In genomic region chr4:141705048-141705746, GRCh38 we compare ENCODE assay signal across 13 cellular contexts.
DNase-seq lines count a peak whose midpoint lies in the region; ATAC-seq, FAIRE-seq and TF ChIP-seq lines count a peak whose summit lies in the region.
"Had no signal": no experiment of that assay in that cellular context is flagged by ENCODE, and none has a peak within 500 bp of the region (broad histone marks: within the 10 kb centered on the region; RNA-seq: fewer than 3 reads in every experiment).

No MANE protein-coding gene starts in this region.

- peaks cover 2% of the 10 kb centered on the region for H3K9me3 Mint-ChIP-seq in Calu3 (ENCODE audit: low read depth, unreplicated experiment)
- H3K9me3 Mint-ChIP-seq in natural killer cell treated with Interleukin-12 subunit alpha and Interleukin-12 subunit beta and Interleukin-15 and Interleukin-18, amount 100 ng/mL, for 72 hours = no peaks in the 10 kb centered on the region

- peak; percentile 50 for FAIRE-seq in frontal cortex (lab: Jason Lieb, UNC)
- FAIRE-seq: HTR-8/SVneo had no signal

- no peaks in the 10 kb centered on the region for H3K27me3 ChIP-seq in colonic mucosa
- H3K27me3 ChIP-seq: gastroesophageal sphincter had no signal

- H3K27ac Mint-ChIP-seq in Calu3 (ENCODE audit: unreplicated experiment) = no peak overlapping the region
- H3K27ac Mint-ChIP-seq in natural killer cell treated with Interleukin-12 subunit alpha and Interleukin-12 subunit beta and Interleukin-15 and Interleukin-18, amount 100 ng/mL, for 72 hours = no peak overlapping the region
- H3K27ac Mint-ChIP-seq: activated naive CD4-positive, alpha-beta T cell treated with anti-CD3 and anti-CD28 coated beads for 36 hours had no signal

- H3K4me1 Mint-ChIP-seq in Calu3 (ENCODE audit: low read depth, unreplicated experiment) = peaks cover 9% of the 10 kb centered on the region
- H3K4me1 Mint-ChIP-seq in natural killer cell treated with Interleukin-12 subunit alpha and Interleukin-12 subunit beta and Interleukin-15 and Interleukin-18, amount 100 ng/mL, for 72 hours (ENCODE audit: low read depth in 2 of 2) = peaks cover 27 to 28% of the 10 kb centered on the region in 2 donors

- intact Hi-C loops in colonic mucosa (cut with DNase I) (no loop called here), Calu3 (cut with micrococcal nuclease; ENCODE audit: unreplicated experiment) (no loop called here)

- H3K27ac ChIP-seq in colonic mucosa = no peak overlapping the region
- H3K27ac ChIP-seq: gastroesophageal sphincter had no signal

- H3K4me3 Mint-ChIP-seq in Calu3 (ENCODE audit: low read depth, unreplicated experiment) = no peak overlapping the region
- H3K4me3 Mint-ChIP-seq in natural killer cell treated with Interleukin-12 subunit alpha and Interleukin-12 subunit beta and Interleukin-15 and Interleukin-18, amount 100 ng/mL, for 72 hours = no peak overlapping the region
- H3K4me3 Mint-ChIP-seq: activated naive CD4-positive, alpha-beta T cell treated with anti-CD3 and anti-CD28 coated beads for 36 hours had no signal

- no peak for TF ChIP-seq CTCF in colonic mucosa (IDR thresholded peaks at IDR 0.05)
- no peak for TF ChIP-seq CTCF in Calu3 (IDR thresholded peaks at IDR 0.05; ENCODE audit: unreplicated experiment)

- ATAC-seq in GM18858 (IDR thresholded peaks at IDR 0.05; ENCODE audit: unreplicated experiment) (peak; percentile 81), GM21576 (IDR thresholded peaks at IDR 0.05; ENCODE audit: unreplicated experiment) (peak; percentile 71), HG03108 (IDR thresholded peaks at IDR 0.05; ENCODE audit: unreplicated experiment) (peak; percentile 61)
- ATAC-seq in natural killer cell treated with Interleukin-12 subunit alpha and Interleukin-12 subunit beta and Interleukin-15 and Interleukin-18, amount 100 ng/mL, for 72 hours = no peak
- ATAC-seq: gastroesophageal sphincter had no signal

- no peaks in the 10 kb centered on the region for H3K4me1 ChIP-seq in colonic mucosa
- H3K4me1 ChIP-seq: gastroesophageal sphincter had no signal

- no peaks in the 10 kb centered on the region for H3K9me3 ChIP-seq in colonic mucosa

- no peak overlapping the region for H3K9ac ChIP-seq in colonic mucosa (ENCODE audit: low read depth in 2 of 2, low read length in 2 of 2)

- no peaks in the 10 kb centered on the region for H3K36me3 Mint-ChIP-seq in Calu3 (ENCODE audit: insufficient read depth, unreplicated experiment)
- peaks cover 5% of the 10 kb centered on the region for H3K36me3 Mint-ChIP-seq in natural killer cell treated with Interleukin-12 subunit alpha and Interleukin-12 subunit beta and Interleukin-15 and Interleukin-18, amount 100 ng/mL, for 72 hours

- no TSS peak for BruUV-seq in Calu3 (replicated peaks; lab: Mats Ljungman, UMichigan)

- no peaks in the 10 kb centered on the region for H3K27me3 Mint-ChIP-seq in Calu3 (ENCODE audit: unreplicated experiment)
- H3K27me3 Mint-ChIP-seq in natural killer cell treated with Interleukin-12 subunit alpha and Interleukin-12 subunit beta and Interleukin-15 and Interleukin-18, amount 100 ng/mL, for 72 hours = no peaks in the 10 kb centered on the region

- no peak overlapping the region for H3K4me3 ChIP-seq in colonic mucosa
- H3K4me3 ChIP-seq: gastroesophageal sphincter had no signal

- no peak for DNase-seq in frontal cortex (ENCODE audit: low spot score in 2 of 2)
- no peak for DNase-seq in colonic mucosa
- DNase-seq in Calu3 = no peak
- no peak for DNase-seq in stimulated activated CD4-positive, alpha-beta T cell treated with anti-CD3 and anti-CD28 coated beads, Interleukin-4, amount 100 ng/mL, for 4 hours
- no peak for DNase-seq in natural killer cell treated with Interleukin-12 subunit alpha and Interleukin-12 subunit beta and Interleukin-15 and Interleukin-18, amount 100 ng/mL, for 72 hours (ENCODE audit: low spot score)
- DNase-seq: activated naive CD4-positive, alpha-beta T cell treated with anti-CD3 and anti-CD28 coated beads for 36 hours; dermis blood vessel endothelial cell; NCI-H2081 treated with DMSO at 0.1 percent for 48 hours had no signal

- H3K36me3 ChIP-seq in colonic mucosa = no peaks in the 10 kb centered on the region
- H3K36me3 ChIP-seq: gastroesophageal sphincter had no signal

- CTCF ChIA-PET in Calu3 (lab: Charles Lee) = no interaction called here

Comparison
In these comparisons a context has a peak if more than half of its experiments do, and no peak if none do; other contexts are left out.
1. ATAC-seq: peak in GM18858 (single experiment), GM21576 (single experiment) and HG03108 (single experiment); none in natural killer cell treated with Interleukin-12 subunit alpha and Interleukin-12 subunit beta and Interleukin-15 and Interleukin-18, amount 100 ng/mL, for 72 hours (0 of 2).